In genomic region chr11:112751312-112751711, GRCh38 we compare ENCODE assay signal across 2 cellular contexts.
TF ChIP-seq lines count a peak whose summit lies in the region.

No MANE protein-coding gene starts in this region.

TF ChIP-seq in SK-N-SH, 30 proteins besides CTCF, POLR2A, EP300 and RAD21 (continued from another document):
- TF ChIP-seq REST (IDR thresholded peaks at IDR 0.05; ENCODE audit: low read depth, low read length) (no peak), EZH2phosphoT487 (IDR thresholded peaks at IDR 0.05; ENCODE audit: borderline replicate concordance, low read depth) (no peak), RCOR1 (IDR thresholded peaks at IDR 0.05; ENCODE audit: low read length) (no peak), POLR2AphosphoS5 (IDR thresholded peaks at IDR 0.05; ENCODE audit: low read depth, low read length) (no peak), TEAD4 (IDR thresholded peaks at IDR 0.05; ENCODE audit: borderline replicate concordance, insufficient read depth) (no peak)

TF ChIP-seq in SK-N-SH treated with all-trans-retinoic acid at 6 μM for 48 hours, 23 proteins besides CTCF, POLR2A, EP300 and RAD21 (continued from another document):
- TF ChIP-seq TSHZ2 (CRISPR knock-in tag; IDR thresholded peaks at IDR 0.05) = no peak
- TF ChIP-seq BACH2 (CRISPR knock-in tag; IDR thresholded peaks at IDR 0.05; ENCODE audit: borderline replicate concordance) = no peak
- TF ChIP-seq PATZ1 (CRISPR knock-in tag; IDR thresholded peaks at IDR 0.05; ENCODE audit: borderline replicate concordance) = no peak
- no peak for TF ChIP-seq ISL1 (CRISPR knock-in tag; IDR thresholded peaks at IDR 0.05)
- TF ChIP-seq POU6F1 (CRISPR knock-in tag; IDR thresholded peaks at IDR 0.05; ENCODE audit: borderline replicate concordance, low read depth) = no peak
- no peak for TF ChIP-seq ZFP3 (CRISPR knock-in tag; IDR thresholded peaks at IDR 0.05)
- no peak for TF ChIP-seq TOX (CRISPR knock-in tag; IDR thresholded peaks at IDR 0.05; ENCODE audit: borderline replicate concordance)
- no peak for TF ChIP-seq GLIS3 (CRISPR knock-in tag; IDR thresholded peaks at IDR 0.05)
- TF ChIP-seq OSR1 (CRISPR knock-in tag; IDR thresholded peaks at IDR 0.05) = no peak
